27 cellular contexts compared by ENCODE assay signal in the genomic region with DNA sequence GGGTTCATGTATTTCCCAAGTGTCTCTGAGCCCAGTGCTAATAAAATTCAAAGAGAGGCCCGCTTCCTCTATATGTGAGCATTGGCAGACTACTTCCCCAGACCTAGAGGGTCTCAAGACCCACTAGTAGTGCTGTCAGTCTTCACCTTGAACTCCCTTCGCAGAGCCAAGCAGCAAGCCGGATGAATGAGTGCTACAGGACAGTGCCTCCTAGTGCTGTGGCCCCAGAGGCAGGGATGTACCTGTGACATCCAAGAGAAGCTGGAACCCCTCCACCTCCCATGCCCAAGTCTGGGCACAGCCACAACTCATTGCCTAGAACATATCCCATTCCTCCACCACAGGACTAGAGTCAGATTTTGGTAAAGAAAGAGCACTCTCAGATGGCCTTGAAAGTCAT. TPM values are rescaled to one million over a fixed set of nuclear protein-coding genes. Genes with fewer than 3 reads are reported as not detected.
"Had no signal": no experiment of that assay in that cellular context is flagged by ENCODE, and none has a peak within 500 bp of the region (broad histone marks: within the 10 kb centered on the region; RNA-seq: fewer than 3 reads in every experiment).

No MANE protein-coding gene starts in this region.

- H3K36me3 ChIP-seq: MG63 had no signal

- ATAC-seq: HepG2, Panc1, PC-3 had no signal

- H3K27ac ChIP-seq: RWPE1 had no signal

- H3K9me3 ChIP-seq: MG63, SK-N-SH had no signal

- H3K27me3 ChIP-seq: MG63 had no signal

- H3K4me3 ChIP-seq: MG63 had no signal

- H3K9ac ChIP-seq: SK-N-SH had no signal

- DNase-seq: IMR-90, Karpas-422, KG1, MG63, NCI-H1092, NCI-H1105 treated with DMSO at 0.1 percent for 48 hours, NCI-H1417 treated with DMSO at 0.1 percent for 48 hours, NCI-H146, NCI-H1694 treated with DMSO at 0.1 percent for 48 hours, NCI-H1930, NCI-H2081, NCI-H2107, NCI-H226, NCI-H446, NCI-H510A, NCI-H524 treated with DMSO at 0.1 percent for 48 hours, NCI-H69, NCI-H774, PC-3, SHP77, SK-N-SH, SW 1271 had no signal

RNA-seq across cellular contexts. Expression of a gene that starts 37.2 kb away (rescaled TPM):
- total RNA-seq: OCI-LY7, SK-MEL-5 had no signal
- polyA plus RNA-seq: SK-N-SH had no signal

RNA-seq across cellular contexts. Expression of a gene that starts 39.5 kb away (rescaled TPM):
- total RNA-seq: IMR-90 had no signal
- polyA plus RNA-seq: IMR-90 had no signal
